Comparison of ENCODE assay signal across 1 cellular context in the genomic region with DNA sequence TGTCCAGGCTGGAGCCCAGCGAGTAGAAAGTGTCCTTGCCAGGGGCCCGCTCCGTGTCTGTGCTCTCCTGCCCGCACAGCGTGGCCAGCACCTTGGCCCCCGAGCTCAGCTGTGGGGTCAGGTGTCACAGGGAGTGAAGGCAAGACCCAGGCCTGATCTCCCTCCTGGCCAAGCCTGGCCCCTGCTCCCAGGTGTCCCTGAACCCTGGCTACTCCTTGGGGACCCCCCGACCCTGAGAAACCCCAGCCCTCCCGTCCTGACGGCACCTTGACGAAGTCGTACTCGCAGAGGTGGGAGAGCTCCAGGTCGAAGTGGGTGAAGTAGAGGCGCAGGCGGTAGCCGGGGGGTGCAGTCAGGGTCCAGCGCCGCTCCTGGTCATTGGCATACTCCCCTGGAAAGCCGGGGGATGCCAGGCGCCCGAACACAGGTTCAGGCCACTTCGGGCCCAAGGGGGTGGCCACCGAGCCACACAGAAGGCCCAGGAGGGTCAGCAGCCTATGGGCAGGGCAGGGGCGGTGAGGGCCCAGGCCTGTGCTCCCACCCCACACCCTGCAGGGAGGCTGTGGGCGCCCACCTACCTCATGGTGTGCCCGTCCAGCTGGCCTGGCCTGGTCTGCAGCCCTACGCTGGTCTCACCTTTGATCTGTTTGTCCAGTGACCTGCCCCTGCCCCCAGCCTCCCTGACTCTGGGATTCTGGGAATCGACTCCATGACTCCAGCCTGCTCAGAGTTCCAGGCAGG.
TF ChIP-seq lines count a peak whose summit lies in the region.

Gene MASP2, minus strand, starts transcription at position 615 of the 741 bp plus-strand sequence. Its CDS starts 32 bp downstream, at position 583.

TF ChIP-seq in H1, 55 proteins besides CTCF, POLR2A, EP300 and RAD21:
- no peak for TF ChIP-seq MAX (IDR thresholded peaks at IDR 0.05)
- no peak for TF ChIP-seq CHD7 (IDR thresholded peaks at IDR 0.05; ENCODE audit: insufficient replicate concordance, low read length)
- no peak for TF ChIP-seq SAP30 (IDR thresholded peaks at IDR 0.05; ENCODE audit: insufficient read depth, insufficient replicate concordance, low read length)
- no peak for TF ChIP-seq BCL11A (IDR thresholded peaks at IDR 0.05; ENCODE audit: low read depth in 2 of 2, low read length in 2 of 2)
- no peak for TF ChIP-seq TCF12 (IDR thresholded peaks at IDR 0.05; ENCODE audit: low read depth, low read length)
- no peak for TF ChIP-seq HDAC2 (IDR thresholded peaks at IDR 0.05; ENCODE audit: borderline replicate concordance in 1 of 2, low read depth in 2 of 2, low read length in 2 of 2)
- no peak for TF ChIP-seq RFX5 (IDR thresholded peaks at IDR 0.05; ENCODE audit: borderline replicate concordance, low read depth, low read length)
- no peak for TF ChIP-seq KDM4A (IDR thresholded peaks at IDR 0.05; ENCODE audit: low read depth, low read length, severe bottlenecking)
TF ChIP-seq in H1: peak in this region for 0.
